ENCODE assay signal across 6 cellular contexts in genomic region chr12:131224981-131225380, GRCh38.
A peak's percentile ranks its signal among the peaks of the same experiment; 100 is the strongest.
DNase-seq lines count a peak whose midpoint lies in the region; ATAC-seq and TF ChIP-seq lines count a peak whose summit lies in the region.
"Not testable (repeated sequence)": the region's sequence is repeated elsewhere in the genome, so short reads cannot be mapped to it uniquely, and the experiment has no call there.

No MANE protein-coding gene starts in this region.

- H3K27me3 ChIP-seq in foreskin keratinocyte; aorta (ENCODE audit: control insufficient read depth in 1 of 2, insufficient read depth in 2 of 2, low read length in 1 of 2): not testable (repeated sequence)

- H3K36me3 ChIP-seq in aorta (ENCODE audit: control insufficient read depth in 1 of 2, insufficient read depth in 2 of 2, low read length in 1 of 2): not testable (repeated sequence)

- WGBS in aorta, 2 donors: 59 to 70% methylated on average over 2 to 10 of the region's 14 CpGs

- H3K4me1 ChIP-seq in foreskin keratinocyte; aorta (ENCODE audit: control insufficient read depth in 1 of 2, insufficient read depth in 2 of 2, low read length in 2 of 2): not testable (repeated sequence)

- not testable (repeated sequence) for TF ChIP-seq CTCF in foreskin keratinocyte (conservative IDR thresholded peaks at IDR 0.05)

- intact Hi-C loops in posterior vena cava (cut with DNase I); aorta (cut with DNase I): not testable (repeated sequence)

- not testable (repeated sequence) for H3K27ac ChIP-seq in foreskin keratinocyte; aorta (ENCODE audit: low read depth in 1 of 2, low read length in 2 of 2)

- H3K9me3 ChIP-seq in aorta (ENCODE audit: control insufficient read depth, low read length): not testable (repeated sequence)

- in situ Hi-C loops in Caki2 (cut with HindIII; ENCODE audit: low pct_unique_long_range_greater_than_20kb, low sequenced_read_pairs); KBM-7 (cut with MboI; ENCODE audit: low pct_unique_long_range_greater_than_20kb, low sequenced_read_pairs): not testable (repeated sequence)

- ATAC-seq in foreskin keratinocyte: peak; percentile 32
- ATAC-seq in aorta (ENCODE audit: low FRiP score): peak; percentile 33

- not testable (repeated sequence) for H3K4me3 ChIP-seq in aorta (ENCODE audit: low read length in 2 of 2)

- DNase-seq in Caki2 (ENCODE audit: low read depth): peak; percentile 89
- peak; percentile 69 for DNase-seq in KBM-7
- peak; percentile 2 for DNase-seq in activated effector memory CD4-positive, alpha-beta T cell treated with anti-CD3 and anti-CD28 coated beads, Interleukin-2, amount 50 U/mL, for 16 hours
- DNase-seq in foreskin keratinocyte, aorta: not testable (repeated sequence)
- DNase-seq in posterior vena cava (ENCODE audit: low spot score): peak; percentile 16
